ENCODE assay signal across 26 cellular contexts in genomic region chr12:6917491-6918231, GRCh38. TPM values are rescaled to one million over a fixed set of nuclear protein-coding genes. Genes with fewer than 3 reads are reported as not detected.
A peak's percentile ranks its signal among the peaks of the same experiment; 100 is the strongest.
DNase-seq lines count a peak whose midpoint lies in the region; ATAC-seq and TF ChIP-seq lines count a peak whose summit lies in the region.
"Had no signal": no experiment of that assay in that cellular context is flagged by ENCODE, and none has a peak within 500 bp of the region (broad histone marks: within the 10 kb centered on the region; RNA-seq: fewer than 3 reads in every experiment).

No MANE protein-coding gene starts in this region.

- no peaks in the 10 kb centered on the region for H4K20me1 ChIP-seq in MM.1S (ENCODE audit: insufficient read depth, low read length)

- H3K9me3 ChIP-seq in MM.1S (replicated peaks; ENCODE audit: insufficient read depth, low read length), result no peaks in the 10 kb centered on the region
- no peaks in the 10 kb centered on the region for H3K9me3 ChIP-seq in spleen
- H3K9me3 ChIP-seq: Caco-2, heart right ventricle, pancreas, sigmoid colon had no signal

- H2AFZ ChIP-seq in MM.1S (ENCODE audit: low read length), result no peak overlapping the region

- H3K4me2 ChIP-seq in MM.1S (ENCODE audit: low read depth, low read length), result no peak overlapping the region

- in situ Hi-C loops in brain microvascular endothelial cell (cut with HindIII; ENCODE audit: low pct_ligation_motif_present, low sequenced_read_pairs), result no loop called here

- H3K36me3 ChIP-seq in MM.1S (replicated peaks; ENCODE audit: insufficient read depth, low read length) (peaks cover 10% of the 10 kb centered on the region; the same call in 1 of the 2 replicates), spleen (peaks cover 0 to 31% (median 3%) of the 10 kb centered on the region in 6 donors), brain microvascular endothelial cell (replicated peaks) (no peaks in the 10 kb centered on the region)
- H3K36me3 ChIP-seq: pancreas had no signal

- TF ChIP-seq CTCF in MM.1S (IDR thresholded peaks at IDR 0.05; ENCODE audit: low read length) (no peak), fibroblast of pulmonary artery (IDR thresholded peaks at IDR 0.05; ENCODE audit: low read length, missing control alignments) (no peak), spleen (IDR thresholded peaks at IDR 0.05 in 8 of 11, conservative IDR thresholded peaks at IDR 0.05 in 3 of 11) (no peak), brain microvascular endothelial cell (IDR thresholded peaks at IDR 0.05; ENCODE audit: low read depth, low read length, missing control alignments) (no peak)

- ATAC-seq in left lobe of liver, result no peak
- ATAC-seq: activated CD4-positive, CD25-positive, alpha-beta regulatory T cell treated with anti-CD3 and anti-CD28 coated beads, Interleukin-2, amount 50 U/mL, for 24 hours; heart right ventricle; pancreas; stimulated activated naive CD8-positive, alpha-beta T cell treated with anti-CD3 and anti-CD28 coated beads, Interleukin-15, amount 100 ng/mL, for 72 hours had no signal

- intact Hi-C loops in spleen (cut with DNase I; ENCODE audit: low total_unique reads), result no loop called here

- H3K9me2 ChIP-seq in MM.1S (replicated peaks; ENCODE audit: insufficient read depth, low read length), result no peaks in the 10 kb centered on the region

- H3K27me3 ChIP-seq in MM.1S (replicated peaks; ENCODE audit: insufficient read depth, low read length), result no peaks in the 10 kb centered on the region
- peaks cover 0 to 33% (median 0%) of the 10 kb centered on the region in 7 donors for H3K27me3 ChIP-seq in spleen (replicated peaks in 1 of 7)
- H3K27me3 ChIP-seq in brain microvascular endothelial cell (replicated peaks), result no peaks in the 10 kb centered on the region
- H3K27me3 ChIP-seq: pancreas, sigmoid colon had no signal

- TF ChIP-seq POLR2A in spleen (IDR thresholded peaks at IDR 0.05), result no peak

- H3K79me2 ChIP-seq in MM.1S (ENCODE audit: low read length), result peaks cover 54% of the 10 kb centered on the region

- 83 to 90% (median 87%) methylated on average over 14 of the region's 14 CpGs for WGBS in spleen, 5 donors

- H3K27ac ChIP-seq in MM.1S (ENCODE audit: low read length), result peak overlapping the region; percentile 19; the same call in 1 of the 2 replicates
- no peak overlapping the region for H3K27ac ChIP-seq in spleen
- no peak overlapping the region for H3K27ac ChIP-seq in brain microvascular endothelial cell
- H3K27ac ChIP-seq: heart right ventricle, pancreas, sigmoid colon had no signal

- no peak overlapping the region for H3K9ac ChIP-seq in MM.1S (ENCODE audit: low read length)

- no peak overlapping the region for H3K4me3 ChIP-seq in MM.1S (ENCODE audit: low read length)
- H3K4me3 ChIP-seq in fibroblast of pulmonary artery (replicated peaks; ENCODE audit: low read depth, low read length), result no peak overlapping the region
- H3K4me3 ChIP-seq in spleen, result no peak overlapping the region
- no peak overlapping the region for H3K4me3 ChIP-seq in brain microvascular endothelial cell (ENCODE audit: low read depth, low read length)
- H3K4me3 ChIP-seq: heart right ventricle, lung, pancreas, sigmoid colon had no signal

- peaks cover 48% of the 10 kb centered on the region for H3F3A ChIP-seq in MM.1S (ENCODE audit: insufficient read depth, low read length)

- DNase-seq in ELR (ENCODE audit: low read depth), result peak; percentile 85
- no peak for DNase-seq in MM.1S
- peak; percentile 42 for DNase-seq in fibroblast of pulmonary artery (ENCODE audit: low read depth)
- peak; percentile 49 for DNase-seq in spleen
- no peak for DNase-seq in middle frontal gyrus (ENCODE audit: extremely low spot score, low spot score)
- no peak for DNase-seq in left lobe of liver (ENCODE audit: low spot score)
- DNase-seq in brain microvascular endothelial cell, result no peak
- no peak for DNase-seq in NCI-H2171 treated with DMSO at 0.1 percent for 48 hours (lab: John Stamatoyannopoulos, UW)
- DNase-seq: activated CD8-positive, alpha-beta memory T cell treated with anti-CD3 and anti-CD28 coated beads for 24 hours; Caco-2; central memory CD4-positive, alpha-beta T cell; heart right ventricle; immature natural killer cell; naive B cell; NCI-H1417; NCI-H774; OCI-M1; SIG-M5; stimulated activated CD4-positive, alpha-beta T cell treated with anti-CD3 and anti-CD28 coated beads, Interleukin-1b, Interleukin-23, amount 100 ng/mL, for 48 hours; stimulated activated naive CD8-positive, alpha-beta T cell treated with anti-CD3 and anti-CD28 coated beads, Interleukin-15, amount 100 ng/mL, for 72 hours had no signal

- H3K4me1 ChIP-seq in MM.1S (ENCODE audit: low read length) (peaks cover 57% of the 10 kb centered on the region), spleen (peaks cover 4 to 48% (median 31%) of the 10 kb centered on the region in 6 donors)

RNA-seq across cellular contexts. Expression of gene ENO2, which starts 3.3 kb away (rescaled TPM):
- total RNA-seq in spleen (10 to 100 TPM in 6 of 7 donors, 1 to 10 TPM in 1; 7.6 to 37.7 (median 25.0) TPM), left lobe of liver (3.6 TPM)
- polyA plus RNA-seq in spleen, result 10 to 100 TPM; 11.5 to 41.3 (median 29.1) TPM

RNA-seq across cellular contexts. Expression of gene ATN1, which starts 10.1 kb away (rescaled TPM):
- 100 to 1,000 TPM in 1 of 7 donors, 10 to 100 TPM in 6; 64.7 to 112 (median 81.7) TPM for total RNA-seq in spleen
- 10 to 100 TPM; 10.1 to 42.0 (median 21.4) TPM for polyA plus RNA-seq in spleen
- total RNA-seq in left lobe of liver, result 22.0 TPM

RNA-seq across cellular contexts. Expression of gene LRRC23, which starts 13.0 kb away (rescaled TPM):
- total RNA-seq in spleen, result 1 to 10 TPM; 3.1 to 9.6 (median 5.9) TPM
- 10 to 100 TPM in 1 of 3 donors, 1 to 10 TPM in 2; 7.0 to 10.1 (median 7.5) TPM for polyA plus RNA-seq in spleen
- 1.9 TPM for total RNA-seq in left lobe of liver

RNA-seq across cellular contexts. Expression of gene RNU7-1, which starts 26.0 kb away (rescaled TPM):
- not detected for total RNA-seq in spleen
- polyA plus RNA-seq in spleen, result not detected
- not detected for total RNA-seq in left lobe of liver
- total RNA-seq: activated T-helper 1 cell treated with anti-CD3 and anti-CD28 coated beads, Interleukin-12 subunit alpha, Interleukin-12 subunit beta, Interleukin-2, Interleukin-4 antibody, amounts not matched to agents 30 ng/mL and 10 ng/mL and 1 ng/mL, durations not matched to agents 14 hours and 24 hours and 36 hours; Caco-2; heart right ventricle; lung; pancreas; sigmoid colon; T-helper 2 cell treated with Interferon-gamma antibody and Interleukin-4, amounts not matched to agents 100 ng/mL and 5 ng/mL, for 36 hours had no signal
- polyA plus RNA-seq: heart right ventricle, immature natural killer cell, lung, pancreas, sigmoid colon had no signal

RNA-seq across cellular contexts. Expression of gene C12orf57, which starts 26.2 kb away (rescaled TPM):
- 100 to 1,000 TPM in 6 of 7 donors, 10 to 100 TPM in 1; 79.2 to 364 (median 116) TPM for total RNA-seq in spleen
- polyA plus RNA-seq in spleen, result 100 to 1,000 TPM; 181 to 323 (median 242) TPM
- 86.3 TPM for total RNA-seq in left lobe of liver

Comparison
In these comparisons a context has a peak if more than half of its experiments do, and no peak if none do; other contexts are left out.
1. DNase-seq: peak in ELR (single experiment), fibroblast of pulmonary artery (single experiment) and spleen (single experiment); none in MM.1S (single experiment), middle frontal gyrus (single experiment), left lobe of liver (single experiment), brain microvascular endothelial cell (single experiment) and NCI-H2171 treated with DMSO at 0.1 percent for 48 hours (single experiment).